1 cellular context compared by ENCODE assay signal in the genomic region with DNA sequence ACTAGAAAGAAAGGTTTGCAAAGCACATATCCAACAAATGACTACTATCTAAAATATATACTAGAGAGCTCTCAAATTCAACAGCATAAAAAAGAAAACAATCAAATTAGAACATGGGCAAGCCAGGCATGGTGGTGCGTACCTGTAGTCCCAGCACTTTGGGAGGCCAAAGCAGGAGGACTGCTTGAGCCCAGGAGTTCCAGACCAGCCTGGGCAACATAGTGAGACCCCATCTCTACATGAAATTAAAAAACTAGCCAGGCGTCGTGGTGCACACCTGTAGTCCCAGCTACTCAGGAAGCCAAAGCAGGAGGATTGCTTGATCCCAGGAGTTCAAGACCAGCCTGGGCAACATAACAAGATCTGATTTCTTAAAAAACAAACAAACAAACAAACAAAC.
A peak's percentile ranks its signal among the peaks of the same experiment; 100 is the strongest.
TF ChIP-seq lines count a peak whose summit lies in the region.

No MANE protein-coding gene starts in this region.

TF ChIP-seq in WTC11, 78 proteins besides CTCF, POLR2A, EP300 and RAD21:
- peak; percentile 62; the same call in 1 of the 2 replicates for TF ChIP-seq ZNF121 (CRISPR knock-in tag; IDR thresholded peaks at IDR 0.05)
TF ChIP-seq in WTC11: peak in this region for 1; not testable (repeated sequence) for 77.
